Comparison of ENCODE assay signal across 14 cellular contexts in genomic region chr1:199084293-199084692, GRCh38.
A peak's percentile ranks its signal among the peaks of the same experiment; 100 is the strongest.
DNase-seq lines count a peak whose midpoint lies in the region; ATAC-seq and TF ChIP-seq lines count a peak whose summit lies in the region.
"Had no signal": no experiment of that assay in that cellular context is flagged by ENCODE, and none has a peak within 500 bp of the region (broad histone marks: within the 10 kb centered on the region; RNA-seq: fewer than 3 reads in every experiment).

No MANE protein-coding gene starts in this region.

- no peaks in the 10 kb centered on the region for H3K27me3 ChIP-seq in fibroblast of lung (ENCODE audit: control insufficient read depth, insufficient read depth, low read length)

- CTCF ChIA-PET in activated CD4-positive, alpha-beta T cell treated with anti-CD3 and anti-CD28 coated beads, Interleukin-2, amount 10 ng/mL, durations not matched to agents 7 days and 5 days (lab: Charles Lee), result interaction anchor here (0.8 to 4.0 kb wide), 6 partner anchors 10 to 182 kb away, joined by 3 to 19 read pairs (median 4); no protein-coding TSS in a partner anchor

- peaks cover 21% of the 10 kb centered on the region for H3K4me1 Mint-ChIP-seq in activated CD4-positive, alpha-beta T cell treated with anti-CD3 and anti-CD28 coated beads, Interleukin-2, amount 10 ng/mL, durations not matched to agents 7 days and 5 days

- peaks cover 19% of the 10 kb centered on the region for H3K9me3 Mint-ChIP-seq in activated CD4-positive, alpha-beta T cell treated with anti-CD3 and anti-CD28 coated beads, Interleukin-2, amount 10 ng/mL, durations not matched to agents 7 days and 5 days

- DNase-seq in SIG-M5 treated with dmso at 0.1 percent for 504 hours (lab: John Stamatoyannopoulos, UW; ENCODE audit: unreplicated experiment), result peak; percentile 24
- no peak for DNase-seq in SIG-M5 (lab: John Stamatoyannopoulos, UW)
- peak; percentile 66 for DNase-seq in OCI-M1 (lab: John Stamatoyannopoulos, UW)
- peak; percentile 72 to 83 for DNase-seq in fibroblast of lung (ENCODE audit: low read depth in 2 of 2)
- DNase-seq in left lobe of liver (ENCODE audit: low spot score), result no peak
- DNase-seq in mesenteric fat pad (ENCODE audit: low spot score), result no peak
- no peak for DNase-seq in activated CD4-positive, alpha-beta T cell treated with anti-CD3 and anti-CD28 coated beads, Interleukin-2, amount 10 ng/mL, durations not matched to agents 7 days and 5 days
- DNase-seq: activated CD8-positive, alpha-beta memory T cell treated with anti-CD3 and anti-CD28 coated beads, Interleukin-2, amount 50 U/mL, for 4 hours; GDM1; NCI-H1930 had no signal

- peaks cover 16% of the 10 kb centered on the region for H3K36me3 Mint-ChIP-seq in activated CD4-positive, alpha-beta T cell treated with anti-CD3 and anti-CD28 coated beads, Interleukin-2, amount 10 ng/mL, durations not matched to agents 7 days and 5 days (ENCODE audit: low read depth)

- no peaks in the 10 kb centered on the region for H3K79me2 ChIP-seq in fibroblast of lung (ENCODE audit: control insufficient read depth, insufficient read depth, low read length)

- H3K27ac ChIP-seq in fibroblast of lung (ENCODE audit: insufficient read depth, low read length), result peak overlapping the region; percentile 23
- H3K27ac ChIP-seq in temporal lobe (ENCODE audit: low read depth, low read length), result peak overlapping the region; percentile 98
- H3K27ac ChIP-seq: thoracic aorta had no signal

- no peak overlapping the region for H2AFZ ChIP-seq in fibroblast of lung (ENCODE audit: low read length)

- no peaks in the 10 kb centered on the region for H3K4me1 ChIP-seq in fibroblast of lung (ENCODE audit: control insufficient read depth, extremely low read depth, insufficient read depth, low read length)

- no peaks in the 10 kb centered on the region for H3K36me3 ChIP-seq in fibroblast of lung (ENCODE audit: control insufficient read depth, insufficient read depth, low read length)
- H3K36me3 ChIP-seq: thoracic aorta had no signal

- H3K27ac Mint-ChIP-seq in activated CD4-positive, alpha-beta T cell treated with anti-CD3 and anti-CD28 coated beads, Interleukin-2, amount 10 ng/mL, durations not matched to agents 7 days and 5 days, result no peak overlapping the region

- no peaks in the 10 kb centered on the region for H4K20me1 ChIP-seq in fibroblast of lung (ENCODE audit: control insufficient read depth, extremely low read depth, insufficient read depth, low read length)

- POLR2A ChIA-PET in activated CD4-positive, alpha-beta T cell treated with anti-CD3 and anti-CD28 coated beads, Interleukin-2, amount 10 ng/mL, durations not matched to agents 7 days and 5 days (lab: Charles Lee), result interaction anchor here (0.6 kb wide), 2 partner anchors 155 to 1370 kb away, joined by 4 read pairs; no protein-coding TSS in a partner anchor

- peaks cover 3% of the 10 kb centered on the region for H3K27me3 Mint-ChIP-seq in activated CD4-positive, alpha-beta T cell treated with anti-CD3 and anti-CD28 coated beads, Interleukin-2, amount 10 ng/mL, durations not matched to agents 7 days and 5 days

- H3K9me3 ChIP-seq in fibroblast of lung (ENCODE audit: control insufficient read depth, insufficient read depth, low read depth, low read length), result no peaks in the 10 kb centered on the region
- H3K9me3 ChIP-seq: mucosa of descending colon, thoracic aorta had no signal

- H3K9ac ChIP-seq in fibroblast of lung (ENCODE audit: insufficient read depth, low read length), result no peak overlapping the region

- H3K4me3 Mint-ChIP-seq in activated CD4-positive, alpha-beta T cell treated with anti-CD3 and anti-CD28 coated beads, Interleukin-2, amount 10 ng/mL, durations not matched to agents 7 days and 5 days, result no peak overlapping the region

- no peak for ATAC-seq in left lobe of liver
- ATAC-seq: mucosa of descending colon, sciatic nerve had no signal

- TF ChIP-seq CTCF in fibroblast of lung (conservative IDR thresholded peaks at IDR 0.05 in 1 of 2, IDR thresholded peaks at IDR 0.05 in 1 of 2; ENCODE audit: low read depth in 1 of 2, low read length in 2 of 2), result no peak

- H3K4me3 ChIP-seq in fibroblast of lung (replicated peaks in 1 of 4; ENCODE audit: control extremely low read depth in 1 of 4, insufficient read depth in 1 of 4, low read depth in 3 of 4, low read length in 4 of 4), result no peak overlapping the region
- H3K4me3 ChIP-seq: mucosa of descending colon, thoracic aorta had no signal

- no peak overlapping the region for H3K4me2 ChIP-seq in fibroblast of lung (ENCODE audit: extremely low read depth, insufficient read depth, low read length)

Comparison
In these comparisons a context has a peak if more than half of its experiments do, and no peak if none do; other contexts are left out.
1. DNase-seq: peak in SIG-M5 treated with dmso at 0.1 percent for 504 hours (single experiment), OCI-M1 (single experiment) and fibroblast of lung (2 of 2); none in SIG-M5 (single experiment), left lobe of liver (single experiment), mesenteric fat pad (single experiment) and activated CD4-positive, alpha-beta T cell treated with anti-CD3 and anti-CD28 coated beads, Interleukin-2, amount 10 ng/mL, durations not matched to agents 7 days and 5 days (single experiment).